Comparison of ENCODE assay signal across 4 cellular contexts in genomic region chr19:5456836-5457200, GRCh38. TPM values are rescaled to one million over a fixed set of nuclear protein-coding genes. Genes with fewer than 3 reads are reported as not detected.
"Had no signal": no experiment of that assay in that cellular context is flagged by ENCODE, and none has a peak within 500 bp of the region (broad histone marks: within the 10 kb centered on the region; RNA-seq: fewer than 3 reads in every experiment).

No MANE protein-coding gene starts in this region.

- DNase-seq: GDM1, GF-D8 had no signal

- ATAC-seq: GM12878 had no signal

- H3K4me3 ChIP-seq: GM12878 had no signal

RNA-seq across cellular contexts. Expression of gene ZNRF4, which starts 1.6 kb away (rescaled TPM):
- total RNA-seq: G401, GM12878 had no signal
- polyA plus RNA-seq: GM12878 had no signal
